ENCODE assay signal across 28 cellular contexts in the genomic region with DNA sequence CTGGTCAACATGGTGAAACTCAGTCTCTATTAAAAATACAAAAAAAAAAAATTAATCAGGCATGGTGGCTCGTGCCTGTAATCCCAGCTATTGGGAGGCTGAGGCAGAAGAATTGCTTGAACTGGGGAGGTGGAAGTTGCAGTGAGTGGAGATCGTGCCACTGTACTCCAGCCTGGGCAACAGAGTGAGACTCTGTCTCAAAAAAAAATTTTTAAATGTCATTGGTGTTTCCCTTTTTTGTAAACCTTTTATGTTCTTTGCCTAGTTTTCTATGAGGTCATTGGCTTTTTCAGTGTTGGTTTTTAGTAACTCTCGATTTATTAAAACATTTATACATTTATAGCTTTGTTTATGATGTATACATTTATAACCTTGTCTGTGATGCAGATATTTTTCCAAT. TPM values are rescaled to one million over a fixed set of nuclear protein-coding genes. Genes with fewer than 3 reads are reported as not detected.
A peak's percentile ranks its signal among the peaks of the same experiment; 100 is the strongest.
DNase-seq lines count a peak whose midpoint lies in the region; ATAC-seq, FAIRE-seq and TF ChIP-seq lines count a peak whose summit lies in the region.
"Had no signal": no experiment of that assay in that cellular context is flagged by ENCODE, and none has a peak within 500 bp of the region (broad histone marks: within the 10 kb centered on the region; RNA-seq: fewer than 3 reads in every experiment).

No MANE protein-coding gene starts in this region.

- no peak for DNase-seq in HepG2 (ENCODE audit: low spot score)
- no peak for DNase-seq in right lobe of liver
- DNase-seq in T-cell: peak in 1 of 34 experiments; percentile 10
- no peak for DNase-seq in immature natural killer cell
- no peak for DNase-seq in stimulated activated naive CD8-positive, alpha-beta T cell treated with anti-CD3 and anti-CD28 coated beads, Interleukin-15, amount 100 ng/mL, for 72 hours
- DNase-seq in GOT3 (lab: John Stamatoyannopoulos, UW): no peak
- DNase-seq in SHP77 (lab: John Stamatoyannopoulos, UW): no peak
- no peak for DNase-seq in ascending aorta (ENCODE audit: low spot score in 2 of 2)
- DNase-seq: activated gamma-delta T cell treated with Interleukin-2 at 50 U/mL for 16 hours; amygdala; colonic mucosa; foreskin keratinocyte; heart right ventricle; KBM-7; MM.1S; NCI-H1417; NCI-H446 treated with DMSO at 0.1 percent for 48 hours; OCI-M1; stimulated activated CD4-positive, alpha-beta T cell treated with anti-CD3 and anti-CD28 coated beads, Interleukin-2, amount 100 ng/mL, for 48 hours; stimulated activated naive CD4-positive, alpha-beta T cell treated with Interleukin-2 at 50 U/mL for 16 hours; T1000; tibial artery had no signal

- H3K4me3 ChIP-seq in HepG2 (replicated peaks in 1 of 3; ENCODE audit: insufficient read depth in 1 of 3, low read depth in 2 of 3, low read length in 3 of 3): no peak overlapping the region
- H3K4me3 ChIP-seq in right lobe of liver: no peak overlapping the region
- H3K4me3 ChIP-seq in ascending aorta: no peak overlapping the region
- H3K4me3 ChIP-seq: colonic mucosa, heart right ventricle, smooth muscle cell, tibial artery had no signal

- no peaks in the 10 kb centered on the region for H3K79me2 ChIP-seq in HepG2 (ENCODE audit: insufficient read depth, low read length)

- H3K36me3 ChIP-seq in HepG2 (replicated peaks in 1 of 2; ENCODE audit: control insufficient read depth in 1 of 2, insufficient read depth in 2 of 2, low read length in 2 of 2): no peaks in the 10 kb centered on the region
- no peaks in the 10 kb centered on the region for H3K36me3 ChIP-seq in right lobe of liver
- H3K36me3 ChIP-seq in ascending aorta: no peaks in the 10 kb centered on the region
- H3K36me3 ChIP-seq: colonic mucosa had no signal

- TF ChIP-seq CTCF in HepG2 (CRISPR knock-in tag; IDR thresholded peaks at IDR 0.05) (no peak), right lobe of liver (IDR thresholded peaks at IDR 0.05) (no peak), ascending aorta (IDR thresholded peaks at IDR 0.05) (no peak)

- POLR2A ChIA-PET in HepG2 (lab: Yijun Ruan, JAX) (interaction anchor here (0.8 kb wide), 1 partner anchor 18 kb away, joined by 3 read pairs; the partner anchor contains the start of gene NLRC5), T-cell (lab: Charles Lee) (interaction anchor here (0.5 to 1.5 kb wide), 2 partner anchors 19 to 77 kb away, joined by 6 to 9 read pairs; no protein-coding TSS in a partner anchor)

- H3K4me3 Mint-ChIP-seq in T-cell (no peak overlapping the region), immature natural killer cell (no peak overlapping the region)
- H3K4me3 Mint-ChIP-seq in stimulated activated naive CD8-positive, alpha-beta T cell treated with anti-CD3 and anti-CD28 coated beads, Interleukin-15, amount 100 ng/mL, for 72 hours: peak overlapping the region in 1 of 2 donors; percentile 41
- H3K4me3 Mint-ChIP-seq: WTC11 had no signal

- no peak overlapping the region for H2AFZ ChIP-seq in HepG2 (ENCODE audit: low read length)

- H3K9me3 ChIP-seq in HepG2 (ENCODE audit: low read length) (no peaks in the 10 kb centered on the region), right lobe of liver (no peaks in the 10 kb centered on the region), ascending aorta (no peaks in the 10 kb centered on the region)
- H3K9me3 ChIP-seq: colonic mucosa, heart right ventricle, tibial artery had no signal

- no TSS peak for BruUV-seq in HepG2 (replicated peaks; lab: Mats Ljungman, UMichigan)

- H3K27ac ChIP-seq in HepG2 (ENCODE audit: extremely low read length, insufficient read depth, low read length): no peak overlapping the region
- no peak overlapping the region for H3K27ac ChIP-seq in right lobe of liver
- H3K27ac ChIP-seq in ascending aorta: no peak overlapping the region
- H3K27ac ChIP-seq: C4-2B, colonic mucosa, foreskin keratinocyte, heart right ventricle, tibial artery had no signal

- H3K27ac Mint-ChIP-seq in T-cell (peak overlapping the region; percentile 63 to 81), immature natural killer cell (peak overlapping the region in 4 of 6 donors; percentile 32 to 78 (median 42))
- peak overlapping the region; percentile 35 to 68 for H3K27ac Mint-ChIP-seq in stimulated activated naive CD8-positive, alpha-beta T cell treated with anti-CD3 and anti-CD28 coated beads, Interleukin-15, amount 100 ng/mL, for 72 hours
- H3K27ac Mint-ChIP-seq: WTC11 had no signal

- H3K27me3 Mint-ChIP-seq in T-cell: no peaks in the 10 kb centered on the region
- no peaks in the 10 kb centered on the region for H3K27me3 Mint-ChIP-seq in immature natural killer cell (ENCODE audit: low read depth in 3 of 3)
- no peaks in the 10 kb centered on the region for H3K27me3 Mint-ChIP-seq in stimulated activated naive CD8-positive, alpha-beta T cell treated with anti-CD3 and anti-CD28 coated beads, Interleukin-15, amount 100 ng/mL, for 72 hours

- no peaks in the 10 kb centered on the region for H3K9me3 Mint-ChIP-seq in T-cell
- no peaks in the 10 kb centered on the region for H3K9me3 Mint-ChIP-seq in immature natural killer cell
- no peaks in the 10 kb centered on the region for H3K9me3 Mint-ChIP-seq in stimulated activated naive CD8-positive, alpha-beta T cell treated with anti-CD3 and anti-CD28 coated beads, Interleukin-15, amount 100 ng/mL, for 72 hours
- H3K9me3 Mint-ChIP-seq: WTC11 had no signal

- no peak overlapping the region for H3K9ac ChIP-seq in HepG2 (ENCODE audit: insufficient read depth, low read depth, low read length)

- in situ Hi-C loops in HepG2 (cut with HindIII; ENCODE audit: extremely low pct_ligation_motif_present, low pct_unique_long_range_greater_than_20kb): no loop called here

- TF ChIP-seq RAD21 in HepG2 (CRISPR knock-in tag; IDR thresholded peaks at IDR 0.05): no peak

- TF ChIP-seq EP300 in HepG2 (IDR thresholded peaks at IDR 0.05; ENCODE audit: low read depth in 2 of 2, low read length in 2 of 2) (no peak), HepG2 (CRISPR knock-in tag; IDR thresholded peaks at IDR 0.05; ENCODE audit: borderline replicate concordance) (no peak)

- no peaks in the 10 kb centered on the region for H3K27me3 ChIP-seq in HepG2 (ENCODE audit: control insufficient read depth in 1 of 2, insufficient read depth in 2 of 2, low read length in 2 of 2)
- H3K27me3 ChIP-seq in right lobe of liver: no peaks in the 10 kb centered on the region
- H3K27me3 ChIP-seq in ascending aorta: no peaks in the 10 kb centered on the region
- H3K27me3 ChIP-seq: colonic mucosa, foreskin keratinocyte, heart right ventricle, tibial artery had no signal

- H4K20me1 ChIP-seq in HepG2 (ENCODE audit: insufficient read depth, low read length): no peaks in the 10 kb centered on the region

- peaks cover 35% of the 10 kb centered on the region for H3K4me1 ChIP-seq in HepG2 (ENCODE audit: insufficient read depth, low read length)
- H3K4me1 ChIP-seq in right lobe of liver: no peaks in the 10 kb centered on the region
- no peaks in the 10 kb centered on the region for H3K4me1 ChIP-seq in ascending aorta
- H3K4me1 ChIP-seq: colonic mucosa, foreskin keratinocyte, tibial artery had no signal

- H3K4me1 Mint-ChIP-seq in T-cell (peaks cover 83 to 88% (median 84%) of the 10 kb centered on the region in 3 donors), immature natural killer cell (peaks cover 71 to 92% of the 10 kb centered on the region in 2 donors)
- H3K4me1 Mint-ChIP-seq in stimulated activated naive CD8-positive, alpha-beta T cell treated with anti-CD3 and anti-CD28 coated beads, Interleukin-15, amount 100 ng/mL, for 72 hours: peaks cover 90% of the 10 kb centered on the region

- 46% methylated on average over 3 of the region's 3 CpGs for WGBS in HepG2 (ENCODE audit: low lambda C conversion rate)
- WGBS in right lobe of liver (ENCODE audit: insufficient coverage, low coverage, low lambda C conversion rate, missing lambda C conversion rate): 76% methylated on average over 3 of the region's 3 CpGs

- intact Hi-C loops in HepG2 (cut with micrococcal nuclease; ENCODE audit: unreplicated experiment) (no loop called here), right lobe of liver (cut with DNase I) (no loop called here), ascending aorta (cut with DNase I) (no loop called here)

- CTCF ChIA-PET in HepG2 (lab: Yijun Ruan, JAX; ENCODE audit: low intra/inter-chr PET ratio, low total read pairs) (no interaction called here), T-cell (lab: Charles Lee) (interaction anchor here (0.6 to 0.9 kb wide), 3 partner anchors 11 to 82 kb away, joined by 3 read pairs; no protein-coding TSS in a partner anchor)

- H3K36me3 Mint-ChIP-seq in T-cell (peaks cover 32% of the 10 kb centered on the region), immature natural killer cell (peaks cover 7 to 32% (median 13%) of the 10 kb centered on the region in 3 donors)
- H3K36me3 Mint-ChIP-seq: WTC11 had no signal

- no peak for FAIRE-seq in HepG2 (lab: Jason Lieb, UNC)
- FAIRE-seq: bronchial epithelial cell had no signal

- no peak overlapping the region for H3K4me2 ChIP-seq in HepG2 (ENCODE audit: low read depth, low read length)
- H3K4me2 ChIP-seq: smooth muscle cell had no signal

- TF ChIP-seq POLR2A in HepG2 (IDR thresholded peaks at IDR 0.05; ENCODE audit: insufficient read depth in 1 of 2, low read depth in 2 of 2, low read length in 2 of 2) (no peak), right lobe of liver (IDR thresholded peaks at IDR 0.05) (no peak)

- ATAC-seq in HepG2 (no peak), right lobe of liver (no peak), T-cell (replicated peaks in 1 of 4) (no peak)
- ATAC-seq in stimulated activated naive CD8-positive, alpha-beta T cell treated with anti-CD3 and anti-CD28 coated beads, Interleukin-15, amount 100 ng/mL, for 72 hours: no peak
- ATAC-seq: esophagus mucosa, foreskin keratinocyte, heart right ventricle, Right ventricle myocardium inferior, WTC11 had no signal

RNA-seq across cellular contexts. Expression of gene NLRC5, which starts 18.2 kb away (rescaled TPM):
- total RNA-seq in HepG2 (2016; rRNA removed; fragmentation: Illumina TruSeq; extraction: Trizol) (3.1 and 6.3 TPM in 2 replicates), right lobe of liver (10 to 100 TPM in 5 of 6 experiments, 1 to 10 TPM in 1; 4.6 to 25.2 (median 13.3) TPM), T-cell (100 to 1,000 TPM; 390 to 711 (median 496) TPM), ascending aorta (46.7 TPM)
- total RNA-seq in HepG2 (2016; cell fraction: cytosol; rRNA removed; fragmentation: Illumina TruSeq; extraction: Trizol; ENCODE audit: low read depth): 1.8 and 4.8 TPM in 2 replicates
- 3.7 and 4.8 TPM in 2 replicates for total RNA-seq in HepG2 (2016; cell fraction: insoluble cytoplasmic fraction; rRNA removed; fragmentation: Illumina TruSeq; extraction: Trizol)
- 2.8 and 2.9 TPM in 2 replicates for total RNA-seq in HepG2 (2016; cell fraction: membrane; rRNA removed; fragmentation: Illumina TruSeq; extraction: Trizol)
- total RNA-seq in HepG2 (2016; cell fraction: nucleus; rRNA removed; fragmentation: Illumina TruSeq; extraction: Trizol): 12.6 and 13.0 TPM in 2 replicates
- polyA plus RNA-seq in HepG2 (2011; rRNA removed) (12.7 and 15.7 TPM in 2 replicates), immature natural killer cell (100 to 1,000 TPM in 1 of 3 donors, 10 to 100 TPM in 2; 18.2 to 151 (median 32.8) TPM)
- polyA plus RNA-seq in HepG2 (2011; cell fraction: cytosol; rRNA removed): 4.5 and 4.8 TPM in 2 replicates
- polyA plus RNA-seq in HepG2 (2011; cell fraction: nucleus; rRNA removed): 114 and 130 TPM in 2 replicates
- 3.8 and 11.3 TPM in 2 replicates for polyA plus RNA-seq in HepG2 (2012)
- 0.85 and 0.96 TPM in 2 replicates for polyA plus RNA-seq in HepG2 (2016; cell fraction: cytosol; fragmentation: Illumina TruSeq; extraction: Trizol; ENCODE audit: low read depth)
- 3.1 and 3.4 TPM in 2 replicates for polyA plus RNA-seq in HepG2 (2016; cell fraction: insoluble cytoplasmic fraction; fragmentation: Illumina TruSeq; extraction: Trizol; ENCODE audit: low read depth)
- 2.0 and 2.8 TPM in 2 replicates for polyA plus RNA-seq in HepG2 (2016; cell fraction: membrane; fragmentation: Illumina TruSeq; extraction: Trizol; ENCODE audit: low read depth)
- polyA plus RNA-seq in HepG2 (2016; cell fraction: nucleus; fragmentation: Illumina TruSeq; extraction: Trizol; ENCODE audit: insufficient read depth, low read depth): 16.8 and 24.4 TPM in 2 replicates
- 21.4 and 102 TPM in 2 replicates for polyA minus RNA-seq in HepG2 (2011; rRNA and poly(A)+ RNA removed; ENCODE audit: low replicate concordance)
- 4.4 and 4.9 TPM in 2 replicates for polyA minus RNA-seq in HepG2 (2011; cell fraction: cytosol; rRNA and poly(A)+ RNA removed)
- polyA minus RNA-seq in HepG2 (2011; cell fraction: nucleus; rRNA and poly(A)+ RNA removed): 33.9 and 46.2 TPM in 2 replicates

RNA-seq across cellular contexts. Expression of gene CETP, which starts 45.8 kb away (rescaled TPM):
- total RNA-seq in HepG2 (2016; rRNA removed; fragmentation: Illumina TruSeq; extraction: Trizol) (0.31 TPM in 1 of 2 replicates, not detected in the other), right lobe of liver (10 to 100 TPM in 1 of 6 experiments, 1 to 10 TPM in 4, under 1 TPM in 1; 0.62 to 11.8 (median 4.7) TPM), T-cell (under 1 TPM in 3 of 5 donors, not detected in 2; 0.18 to 0.25 (median 0.19) TPM), ascending aorta (not detected)
- total RNA-seq in HepG2 (2016; cell fraction: cytosol; rRNA removed; fragmentation: Illumina TruSeq; extraction: Trizol; ENCODE audit: low read depth): not detected in 2 replicates
- total RNA-seq in HepG2 (2016; cell fraction: insoluble cytoplasmic fraction; rRNA removed; fragmentation: Illumina TruSeq; extraction: Trizol): 0.17 TPM in 1 of 2 replicates, not detected in the other
- total RNA-seq in HepG2 (2016; cell fraction: membrane; rRNA removed; fragmentation: Illumina TruSeq; extraction: Trizol): 0.14 and 0.25 TPM in 2 replicates
- total RNA-seq in HepG2 (2016; cell fraction: nucleus; rRNA removed; fragmentation: Illumina TruSeq; extraction: Trizol): 0.28 TPM in 2 replicates
- polyA plus RNA-seq in HepG2 (2011; rRNA removed) (9.8 and 15.7 TPM in 2 replicates), immature natural killer cell (under 1 TPM in 1 of 3 donors, not detected in 2; 0.22 TPM)
- polyA plus RNA-seq in HepG2 (2011; cell fraction: cytosol; rRNA removed): 7.5 and 11.8 TPM in 2 replicates
- 8.6 and 9.0 TPM in 2 replicates for polyA plus RNA-seq in HepG2 (2011; cell fraction: nucleus; rRNA removed)
- 1.5 and 3.1 TPM in 2 replicates for polyA plus RNA-seq in HepG2 (2012)
- 0.25 and 0.33 TPM in 2 replicates for polyA plus RNA-seq in HepG2 (2016; cell fraction: cytosol; fragmentation: Illumina TruSeq; extraction: Trizol; ENCODE audit: low read depth)
- polyA plus RNA-seq in HepG2 (2016; cell fraction: insoluble cytoplasmic fraction; fragmentation: Illumina TruSeq; extraction: Trizol; ENCODE audit: low read depth): 0.32 and 0.36 TPM in 2 replicates
- polyA plus RNA-seq in HepG2 (2016; cell fraction: membrane; fragmentation: Illumina TruSeq; extraction: Trizol; ENCODE audit: low read depth): 0.11 and 0.17 TPM in 2 replicates
- 0.56 and 0.62 TPM in 2 replicates for polyA plus RNA-seq in HepG2 (2016; cell fraction: nucleus; fragmentation: Illumina TruSeq; extraction: Trizol; ENCODE audit: insufficient read depth, low read depth)
- polyA minus RNA-seq in HepG2 (2011; rRNA and poly(A)+ RNA removed; ENCODE audit: low replicate concordance): 0.07 and 7.1 TPM in 2 replicates
- 2.1 and 4.2 TPM in 2 replicates for polyA minus RNA-seq in HepG2 (2011; cell fraction: cytosol; rRNA and poly(A)+ RNA removed)
- polyA minus RNA-seq in HepG2 (2011; cell fraction: nucleus; rRNA and poly(A)+ RNA removed): 1.5 and 2.5 TPM in 2 replicates
- total RNA-seq: bronchial epithelial cell, colonic mucosa, esophagus mucosa, foreskin keratinocyte, smooth muscle cell, WTC11 had no signal
- polyA plus RNA-seq: foreskin keratinocyte, smooth muscle cell had no signal
